In genomic region chr5:639584-640213, GRCh38 we compare ENCODE assay signal across 1 cellular context.
TF ChIP-seq lines count a peak whose summit lies in the region.

No MANE protein-coding gene starts in this region.

TF ChIP-seq in IMR-90, 13 proteins besides CTCF, POLR2A, EP300 and RAD21 (continued from another document):
- TF ChIP-seq ELK1 (IDR thresholded peaks at IDR 0.05; ENCODE audit: borderline replicate concordance, low read depth, low read length) (no peak), USF2 (IDR thresholded peaks at IDR 0.05; ENCODE audit: low read depth, low read length) (no peak), RFX5 (IDR thresholded peaks at IDR 0.05; ENCODE audit: low read depth, low read length) (no peak), CEBPB (IDR thresholded peaks at IDR 0.05; ENCODE audit: low read depth, low read length) (no peak)
